In the genomic region with DNA sequence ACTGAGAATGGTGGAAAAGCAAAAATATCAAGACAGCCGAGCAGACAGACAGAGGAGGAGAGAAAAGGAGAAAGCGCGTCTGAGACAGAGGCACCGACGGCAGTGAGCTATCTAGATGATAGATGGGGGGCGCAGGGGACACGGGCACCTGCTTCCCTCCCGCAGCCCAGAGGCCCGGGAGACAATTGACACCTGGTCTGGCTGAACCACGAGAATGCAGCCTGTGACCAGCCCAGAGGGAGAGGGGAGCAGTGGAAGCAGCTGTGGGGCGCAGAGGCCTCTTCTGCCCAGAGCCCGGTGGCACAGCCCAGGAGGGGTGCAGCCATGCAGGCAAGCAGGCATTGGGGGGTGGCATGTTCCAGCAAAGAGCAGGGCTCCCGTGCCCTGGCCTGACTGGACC, we compare ENCODE assay signal across 3 cellular contexts.
TF ChIP-seq lines count a peak whose summit lies in the region.

No MANE protein-coding gene starts in this region.

TF ChIP-seq in SK-N-SH treated with all-trans-retinoic acid at 6 μM for 48 hours, 23 proteins besides CTCF, POLR2A, EP300 and RAD21 (continued from another document):
- TF ChIP-seq CREB5 (CRISPR knock-in tag; IDR thresholded peaks at IDR 0.05; ENCODE audit: low read depth), result no peak
- no peak for TF ChIP-seq TSHZ2 (CRISPR knock-in tag; IDR thresholded peaks at IDR 0.05)
- TF ChIP-seq BACH2 (CRISPR knock-in tag; IDR thresholded peaks at IDR 0.05; ENCODE audit: borderline replicate concordance), result no peak
- no peak for TF ChIP-seq ZC3H10 (CRISPR knock-in tag; IDR thresholded peaks at IDR 0.05)
- TF ChIP-seq POU6F1 (CRISPR knock-in tag; IDR thresholded peaks at IDR 0.05; ENCODE audit: borderline replicate concordance, low read depth), result no peak
- TF ChIP-seq ZNF565 (CRISPR knock-in tag; conservative IDR thresholded peaks at IDR 0.05; ENCODE audit: low read depth), result no peak
- TF ChIP-seq TOX (CRISPR knock-in tag; IDR thresholded peaks at IDR 0.05; ENCODE audit: borderline replicate concordance), result no peak
- no peak for TF ChIP-seq ZNF70 (CRISPR knock-in tag; IDR thresholded peaks at IDR 0.05)
- no peak for TF ChIP-seq ISL1 (CRISPR knock-in tag; IDR thresholded peaks at IDR 0.05)
- no peak for TF ChIP-seq ARNTL (CRISPR knock-in tag; IDR thresholded peaks at IDR 0.05; ENCODE audit: borderline replicate concordance, low read depth)
- TF ChIP-seq SNAI2 (CRISPR knock-in tag; IDR thresholded peaks at IDR 0.05), result no peak
- TF ChIP-seq RARB (CRISPR knock-in tag; IDR thresholded peaks at IDR 0.05), result no peak

TF ChIP-seq in SK-N-SH, 30 proteins besides CTCF, POLR2A, EP300 and RAD21 (continued from another document):
- TF ChIP-seq MAX (IDR thresholded peaks at IDR 0.05; ENCODE audit: low read depth) (no peak), SMC3 (IDR thresholded peaks at IDR 0.05; ENCODE audit: low read depth, low read length) (no peak), GABPA (IDR thresholded peaks at IDR 0.05; ENCODE audit: low read depth) (no peak), TEAD4 (IDR thresholded peaks at IDR 0.05; ENCODE audit: borderline replicate concordance, insufficient read depth) (no peak), ELF1 (IDR thresholded peaks at IDR 0.05) (no peak), TAF1 (IDR thresholded peaks at IDR 0.05; ENCODE audit: borderline replicate concordance, low read depth, low read length) (no peak), TCF12 (IDR thresholded peaks at IDR 0.05) (no peak), MXI1 (IDR thresholded peaks at IDR 0.05; ENCODE audit: low read depth, low read length) (no peak), RXRA (IDR thresholded peaks at IDR 0.05; ENCODE audit: borderline replicate concordance, low read depth) (no peak)
- TF ChIP-seq, protein P1, sequence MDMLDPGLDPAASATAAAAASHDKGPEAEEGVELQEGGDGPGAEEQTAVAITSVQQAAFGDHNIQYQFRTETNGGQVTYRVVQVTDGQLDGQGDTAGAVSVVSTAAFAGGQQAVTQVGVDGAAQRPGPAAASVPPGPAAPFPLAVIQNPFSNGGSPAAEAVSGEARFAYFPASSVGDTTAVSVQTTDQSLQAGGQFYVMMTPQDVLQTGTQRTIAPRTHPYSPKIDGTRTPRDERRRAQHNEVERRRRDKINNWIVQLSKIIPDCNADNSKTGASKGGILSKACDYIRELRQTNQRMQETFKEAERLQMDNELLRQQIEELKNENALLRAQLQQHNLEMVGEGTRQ (IDR thresholded peaks at IDR 0.05; ENCODE audit: borderline replicate concordance, low read depth, low read length), result no peak

TF ChIP-seq in GM12878, 131 proteins besides CTCF, POLR2A, EP300 and RAD21:
- TF ChIP-seq, protein P2, sequence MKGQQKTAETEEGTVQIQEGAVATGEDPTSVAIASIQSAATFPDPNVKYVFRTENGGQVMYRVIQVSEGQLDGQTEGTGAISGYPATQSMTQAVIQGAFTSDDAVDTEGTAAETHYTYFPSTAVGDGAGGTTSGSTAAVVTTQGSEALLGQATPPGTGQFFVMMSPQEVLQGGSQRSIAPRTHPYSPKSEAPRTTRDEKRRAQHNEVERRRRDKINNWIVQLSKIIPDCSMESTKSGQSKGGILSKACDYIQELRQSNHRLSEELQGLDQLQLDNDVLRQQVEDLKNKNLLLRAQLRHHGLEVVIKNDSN (IDR thresholded peaks at IDR 0.05; ENCODE audit: borderline replicate concordance, extremely low read length, insufficient read depth, low read depth, low read length), result no peak
- TF ChIP-seq POLR2AphosphoS2 (IDR thresholded peaks at IDR 0.05; ENCODE audit: low read depth, low read length) (no peak), IKZF2 (IDR thresholded peaks at IDR 0.05) (no peak), HDAC6 (IDR thresholded peaks at IDR 0.05; ENCODE audit: unreplicated experiment) (no peak), HCFC1 (IDR thresholded peaks at IDR 0.05; ENCODE audit: low read length) (no peak)
- TF ChIP-seq, protein P3, sequence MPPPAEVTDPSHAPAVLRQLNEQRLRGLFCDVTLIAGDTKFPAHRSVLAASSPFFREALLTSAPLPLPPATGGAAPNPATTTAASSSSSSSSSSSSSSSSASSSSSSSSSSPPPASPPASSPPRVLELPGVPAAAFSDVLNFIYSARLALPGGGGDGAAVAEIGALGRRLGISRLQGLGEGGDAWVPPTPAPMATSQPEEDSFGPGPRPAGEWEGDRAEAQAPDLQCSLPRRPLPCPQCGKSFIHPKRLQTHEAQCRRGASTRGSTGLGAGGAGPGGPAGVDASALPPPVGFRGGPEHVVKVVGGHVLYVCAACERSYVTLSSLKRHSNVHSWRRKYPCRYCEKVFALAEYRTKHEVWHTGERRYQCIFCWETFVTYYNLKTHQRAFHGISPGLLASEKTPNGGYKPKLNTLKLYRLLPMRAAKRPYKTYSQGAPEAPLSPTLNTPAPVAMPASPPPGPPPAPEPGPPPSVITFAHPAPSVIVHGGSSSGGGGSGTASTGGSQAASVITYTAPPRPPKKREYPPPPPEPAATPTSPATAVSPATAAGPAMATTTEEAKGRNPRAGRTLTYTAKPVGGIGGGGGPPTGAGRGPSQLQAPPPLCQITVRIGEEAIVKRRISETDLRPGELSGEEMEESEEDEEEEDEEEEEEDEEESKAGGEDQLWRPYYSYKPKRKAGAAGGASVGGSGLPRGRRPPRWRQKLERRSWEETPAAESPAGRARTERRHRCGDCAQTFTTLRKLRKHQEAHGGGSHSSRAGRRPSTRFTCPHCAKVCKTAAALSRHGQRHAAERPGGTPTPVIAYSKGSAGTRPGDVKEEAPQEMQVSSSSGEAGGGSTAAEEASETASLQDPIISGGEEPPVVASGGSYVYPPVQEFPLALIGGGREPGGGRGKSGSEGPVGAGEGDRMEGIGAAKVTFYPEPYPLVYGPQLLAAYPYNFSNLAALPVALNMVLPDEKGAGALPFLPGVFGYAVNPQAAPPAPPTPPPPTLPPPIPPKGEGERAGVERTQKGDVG (CRISPR knock-in tag; IDR thresholded peaks at IDR 0.05), result no peak
